Comparison of ENCODE assay signal across 8 cellular contexts in the genomic region with DNA sequence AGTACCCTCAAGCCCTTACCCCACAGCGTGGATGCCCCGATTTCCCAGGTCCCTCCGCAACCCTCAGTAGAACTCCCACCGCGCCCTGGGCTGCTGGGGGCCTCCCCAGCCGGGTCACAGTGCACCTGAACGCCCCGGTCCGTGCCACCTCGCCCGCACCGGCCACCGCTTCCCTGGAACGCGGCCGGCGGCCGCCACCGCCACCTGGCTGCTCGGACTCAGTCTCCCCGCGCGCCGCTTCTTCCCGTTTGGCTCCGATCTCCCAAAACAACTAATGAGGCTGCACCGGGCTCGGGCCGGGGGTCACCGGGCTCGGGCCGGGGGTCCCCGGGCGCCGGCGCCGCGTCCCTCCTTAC. TPM values are rescaled to one million over a fixed set of nuclear protein-coding genes. Genes with fewer than 3 reads are reported as not detected.
DNase-seq lines count a peak whose midpoint lies in the region; ATAC-seq, FAIRE-seq and TF ChIP-seq lines count a peak whose summit lies in the region.

No MANE protein-coding gene starts in this region.

- SMC1A ChIA-PET in GM12878 (lab: Charles Lee; ENCODE audit: uncharacterized antibody, unreplicated experiment): interaction anchor here (0.7 to 8.1 kb wide), 16 partner anchors 11 to 432 kb away, joined by 3 to 103 read pairs (median 21); partner anchors contain the start of genes GON7 and UBR7

- FAIRE-seq in GM12878 (lab: Jason Lieb, UNC) (no peak), HepG2 (lab: Jason Lieb, UNC) (no peak)

- H3K4me3 ChIP-seq in BLaER1 treated with 17β-estradiol and CSF1 and Interleukin-3, amounts not matched to agents 10 nM and 100 nM: peak overlapping the region; percentile 88 to 99 (median 96)
- H3K4me3 ChIP-seq in GM12878 (peak overlapping the region; percentile 99), HepG2 (replicated peaks in 1 of 3; ENCODE audit: insufficient read depth in 1 of 3, low read depth in 2 of 3, low read length in 3 of 3) (peak overlapping the region; percentile 81 to 92 (median 87)), testis (peak overlapping the region; percentile 71 to 82)

- TF ChIP-seq POLR2A in GM12878 (IDR thresholded peaks at IDR 0.05; ENCODE audit: low read depth, low read length) (no peak), HepG2 (IDR thresholded peaks at IDR 0.05; ENCODE audit: insufficient read depth in 1 of 2, low read depth in 2 of 2, low read length in 2 of 2) (no peak), testis (IDR thresholded peaks at IDR 0.05) (no peak)

- DNase-seq in GM12878 (ENCODE audit: low read depth, low spot score) (no peak), HepG2 (ENCODE audit: low spot score) (no peak), testis (no peak), AG08396 (ENCODE audit: low spot score) (no peak), C1 segment of cervical spinal cord (lab: John Stamatoyannopoulos, UW) (no peak), SIG-M5 (lab: John Stamatoyannopoulos, UW) (no peak)

- ATAC-seq in HG02759 (IDR thresholded peaks at IDR 0.05; ENCODE audit: unreplicated experiment) (peak; percentile 3), GM12878 (no peak), HepG2 (peak; percentile 4)

- H4K20me1 ChIP-seq in BLaER1 treated with 17β-estradiol and CSF1 and Interleukin-3, amounts not matched to agents 10 nM and 100 nM: peaks cover 19 to 53% (median 47%) of the 10 kb centered on the region in 11 experiments; a peak in 21 of 22 replicates
- no peaks in the 10 kb centered on the region for H4K20me1 ChIP-seq in GM12878 (ENCODE audit: control insufficient read depth, insufficient read depth)
- no peaks in the 10 kb centered on the region for H4K20me1 ChIP-seq in HepG2 (ENCODE audit: insufficient read depth, low read length)

- TF ChIP-seq CTCF in GM12878 (IDR thresholded peaks at IDR 0.05 in 2 of 3, conservative IDR thresholded peaks at IDR 0.05 in 1 of 3; ENCODE audit: control insufficient read depth in 2 of 3, extremely low read depth in 1 of 3, insufficient read depth in 1 of 3, low read depth in 3 of 3, low read length in 3 of 3) (no peak), HepG2 (CRISPR knock-in tag; IDR thresholded peaks at IDR 0.05) (no peak), testis (IDR thresholded peaks at IDR 0.05) (no peak)

- H3K36me3 ChIP-seq in BLaER1 treated with 17β-estradiol and CSF1 and Interleukin-3, amounts not matched to agents 10 nM and 100 nM: no peaks in the 10 kb centered on the region
- H3K36me3 ChIP-seq in GM12878 (ENCODE audit: control insufficient read depth in 2 of 2, insufficient read depth in 2 of 2, low read length in 1 of 2) (no peaks in the 10 kb centered on the region), HepG2 (replicated peaks in 1 of 2; ENCODE audit: control insufficient read depth in 1 of 2, insufficient read depth in 2 of 2, low read length in 2 of 2) (no peaks in the 10 kb centered on the region), testis (ENCODE audit: low read depth, missing control alignments) (no peaks in the 10 kb centered on the region)

- peaks cover 41% of the 10 kb centered on the region for H3K79me2 ChIP-seq in GM12878 (ENCODE audit: control insufficient read depth, insufficient read depth, low read length)
- H3K79me2 ChIP-seq in HepG2 (ENCODE audit: insufficient read depth, low read length): peaks cover 7% of the 10 kb centered on the region

- POLR2A ChIA-PET in GM12878 (lab: Charles Lee): interaction anchor here (0.9 to 2.8 kb wide), 4 partner anchors 9 to 70 kb away, joined by 3 to 22 read pairs (median 3); partner anchors contain the start of genes LYSET and MOAP1
- POLR2A ChIA-PET in HepG2 (lab: Yijun Ruan, JAX): interaction anchor here (1.0 to 1.2 kb wide), 4 partner anchors 11 to 78 kb away, joined by 3 read pairs; partner anchors contain the start of genes LYSET and MOAP1

- peak overlapping the region; percentile 67 to 99 (median 97) for H3K27ac ChIP-seq in BLaER1 treated with 17β-estradiol and CSF1 and Interleukin-3, amounts not matched to agents 10 nM and 100 nM
- H3K27ac ChIP-seq in GM12878 (ENCODE audit: control insufficient read depth, insufficient read depth) (peak overlapping the region; percentile 38), HepG2 (ENCODE audit: extremely low read length, insufficient read depth, low read length) (peak overlapping the region; percentile 34), testis (peak overlapping the region; percentile 81 to 97)

- RAD21 ChIA-PET in GM12878 (lab: Charles Lee; ENCODE audit: unreplicated experiment): interaction anchor here (0.6 to 7.4 kb wide), 18 partner anchors 22 to 163 kb away, joined by 3 to 163 read pairs (median 20); partner anchors contain the start of genes GON7, LYSET, MOAP1 and UBR7

- intact Hi-C loops in GM12878 (cut with micrococcal nuclease; ENCODE audit: unreplicated experiment): loop anchor here (5.0 kb wide), 1 partner anchor 93 kb away; the partner anchor contains the start of genes GON7 and UBR7
- intact Hi-C loops in HepG2 (cut with micrococcal nuclease; ENCODE audit: unreplicated experiment): loop anchor here (5.0 to 10.0 kb wide), 3 partner anchors 60 to 93 kb away; partner anchors contain the start of genes GON7 and UBR7
- intact Hi-C loops in testis (cut with DNase I; ENCODE audit: low total_unique reads): loop anchor here (5.0 kb wide), 1 partner anchor 162 kb away; no protein-coding TSS in a partner anchor

- TSS peak; percentile 67 for BruUV-seq in GM12878 (replicated peaks; lab: Mats Ljungman, UMichigan)
- no TSS peak for BruUV-seq in HepG2 (replicated peaks; lab: Mats Ljungman, UMichigan)

- no peak for TF ChIP-seq RAD21 in GM12878 (IDR thresholded peaks at IDR 0.05; ENCODE audit: insufficient read depth, low read depth, low read length)
- no peak for TF ChIP-seq RAD21 in HepG2 (CRISPR knock-in tag; IDR thresholded peaks at IDR 0.05)

- H3K27me3 ChIP-seq in BLaER1 treated with 17β-estradiol and CSF1 and Interleukin-3, amounts not matched to agents 10 nM and 100 nM: no peaks in the 10 kb centered on the region
- H3K27me3 ChIP-seq in GM12878 (replicated peaks in 1 of 2; ENCODE audit: control insufficient read depth in 2 of 2, insufficient read depth in 2 of 2, low read length in 1 of 2) (no peaks in the 10 kb centered on the region), HepG2 (ENCODE audit: control insufficient read depth in 1 of 2, insufficient read depth in 2 of 2, low read length in 2 of 2) (no peaks in the 10 kb centered on the region; a peak in 1 of 5 replicates), testis (no peaks in the 10 kb centered on the region)

- H3K4me1 ChIP-seq in BLaER1 treated with 17β-estradiol and CSF1 and Interleukin-3, amounts not matched to agents 10 nM and 100 nM: peaks cover 48 to 82% (median 60%) of the 10 kb centered on the region in 10 experiments
- H3K4me1 ChIP-seq in GM12878 (ENCODE audit: control insufficient read depth, insufficient read depth, low read length) (peaks cover 17% of the 10 kb centered on the region), HepG2 (ENCODE audit: insufficient read depth, low read length) (peaks cover 38% of the 10 kb centered on the region), testis (peaks cover 22% of the 10 kb centered on the region)

- no peaks in the 10 kb centered on the region for H3K9me3 ChIP-seq in BLaER1 treated with 17β-estradiol and CSF1 and Interleukin-3, amounts not matched to agents 10 nM and 100 nM (replicated peaks in 1 of 11)
- H3K9me3 ChIP-seq in GM12878 (replicated peaks; ENCODE audit: control insufficient read depth, insufficient read depth, low read length) (no peaks in the 10 kb centered on the region), HepG2 (ENCODE audit: low read length) (no peaks in the 10 kb centered on the region), testis (no peaks in the 10 kb centered on the region)

- TF ChIP-seq EP300 in GM12878 (IDR thresholded peaks at IDR 0.05; ENCODE audit: borderline replicate concordance in 1 of 2, control insufficient read depth in 1 of 2, low read depth in 2 of 2, low read length in 2 of 2) (no peak), HepG2 (IDR thresholded peaks at IDR 0.05; ENCODE audit: low read depth in 2 of 2, low read length in 2 of 2) (no peak), HepG2 (CRISPR knock-in tag; IDR thresholded peaks at IDR 0.05; ENCODE audit: borderline replicate concordance) (no peak)

- CTCF ChIA-PET in GM12878 (lab: Yijun Ruan, JAX): interaction anchor here (1.0 to 7.1 kb wide), 19 partner anchors 10 to 321 kb away, joined by 3 to 287 read pairs (median 35); partner anchors contain the start of genes GOLGA5, GON7, LYSET and MOAP1
- CTCF ChIA-PET in HepG2 (lab: Yijun Ruan, JAX; ENCODE audit: low intra/inter-chr PET ratio, low total read pairs): interaction anchor here (1.3 to 2.2 kb wide), 2 partner anchors 24 to 70 kb away, joined by 5 to 10 read pairs; partner anchors contain the start of gene MOAP1

- in situ Hi-C loops in GM12878 (cut with MboI): loop anchor here (5.0 kb wide), 1 partner anchor 103 kb away; no protein-coding TSS in a partner anchor
- in situ Hi-C loops in HepG2 (cut with HindIII; ENCODE audit: extremely low pct_ligation_motif_present, low pct_unique_long_range_greater_than_20kb): loop anchor here (10.0 kb wide), 1 partner anchor 160 kb away; no protein-coding TSS in a partner anchor

- peak overlapping the region; percentile 91 to 100 (median 99) for H3K4me2 ChIP-seq in BLaER1 treated with 17β-estradiol and CSF1 and Interleukin-3, amounts not matched to agents 10 nM and 100 nM
- H3K4me2 ChIP-seq in GM12878 (ENCODE audit: control insufficient read depth, insufficient read depth): peak overlapping the region; percentile 68
- peak overlapping the region; percentile 95 for H3K4me2 ChIP-seq in HepG2 (ENCODE audit: low read depth, low read length)

- WGBS in GM12878 (ENCODE audit: insufficient coverage, insufficient replicate concordance, low lambda C conversion rate, missing lambda C conversion rate): 3% methylated on average over 38 of the region's 38 CpGs
- WGBS in HepG2 (ENCODE audit: low lambda C conversion rate): 2% methylated on average over 19 of the region's 38 CpGs
- 0% methylated on average over 1 to 37 of the region's 38 CpGs for WGBS in testis, 2 donors

- peak overlapping the region; percentile 92 to 98 (median 96) for H3K9ac ChIP-seq in BLaER1 treated with 17β-estradiol and CSF1 and Interleukin-3, amounts not matched to agents 10 nM and 100 nM
- H3K9ac ChIP-seq in GM12878 (ENCODE audit: control insufficient read depth, insufficient read depth, low read length) (peak overlapping the region; percentile 77), HepG2 (ENCODE audit: insufficient read depth, low read depth, low read length) (peak overlapping the region; percentile 69)

- peak overlapping the region; percentile 68 for H2AFZ ChIP-seq in GM12878 (ENCODE audit: control insufficient read depth, low read depth, low read length)
- no peak overlapping the region for H2AFZ ChIP-seq in HepG2 (ENCODE audit: low read length)

RNA-seq across cellular contexts. Expression of gene ITPK1, which starts 1.0 kb away (rescaled TPM):
- 27.6 and 44.1 TPM in 2 replicates for total RNA-seq in GM12878 (2013; cell fraction: nucleolus; rRNA removed)
- 23.5 and 26.5 TPM in 2 replicates for total RNA-seq in GM12878 (2014; rRNA removed)
- 15.9 and 21.9 TPM in 2 replicates for total RNA-seq in GM12878 (2014; rRNA removed; fragmentation: Illumina TruSeq; extraction: Trizol)
- total RNA-seq in GM12878 (2021): 56.1 and 57.9 TPM in 2 replicates
- polyA plus RNA-seq in GM12878 (2011; ENCODE audit: low read depth): 10.8 TPM
- polyA plus RNA-seq in GM12878 (2011; rRNA removed): 33.3 and 73.2 TPM in 2 replicates
- polyA plus RNA-seq in GM12878 (2011; cell fraction: cytosol; rRNA removed): 73.7 and 83.9 TPM in 2 replicates
- 69.1 and 75.9 TPM in 2 replicates for polyA plus RNA-seq in GM12878 (2011; cell fraction: nucleus; rRNA removed)
- 22.0 and 26.6 TPM in 2 replicates for polyA plus RNA-seq in GM12878 (2012)
- 21.9 and 36.4 TPM in 2 replicates for polyA plus RNA-seq in GM12878 (2014; fragmentation: Illumina TruSeq; extraction: Trizol)
- polyA plus RNA-seq in GM12878 (2014; fragmentation: Nextera tagmentation; extraction: Ambion mirVana): 1 to 10 TPM; 1.3 to 2.1 TPM
- polyA plus RNA-seq in GM12878 (2014; rRNA removed): 36.2 and 36.3 TPM in 2 replicates
- 10 to 100 TPM; 24.5 to 27.5 TPM for polyA plus RNA-seq in GM12878 (2016; fragmentation: Nextera tagmentation; extraction: Ambion mirVana)
- polyA minus RNA-seq in GM12878 (2011; rRNA and poly(A)+ RNA removed): 137 and 139 TPM in 2 replicates
- 32.7 and 33.5 TPM in 2 replicates for polyA minus RNA-seq in GM12878 (2011; cell fraction: cytosol; rRNA and poly(A)+ RNA removed)
- 38.8 and 49.5 TPM in 2 replicates for polyA minus RNA-seq in GM12878 (2011; cell fraction: nucleus; rRNA and poly(A)+ RNA removed)
- 20.5 and 28.1 TPM in 2 replicates for total RNA-seq in HepG2 (2016; rRNA removed; fragmentation: Illumina TruSeq; extraction: Trizol)
- total RNA-seq in HepG2 (2016; cell fraction: cytosol; rRNA removed; fragmentation: Illumina TruSeq; extraction: Trizol; ENCODE audit: low read depth): 8.4 and 11.5 TPM in 2 replicates
- total RNA-seq in HepG2 (2016; cell fraction: insoluble cytoplasmic fraction; rRNA removed; fragmentation: Illumina TruSeq; extraction: Trizol): 15.9 and 20.1 TPM in 2 replicates
- total RNA-seq in HepG2 (2016; cell fraction: membrane; rRNA removed; fragmentation: Illumina TruSeq; extraction: Trizol): 31.0 and 31.9 TPM in 2 replicates
- 11.8 and 15.8 TPM in 2 replicates for total RNA-seq in HepG2 (2016; cell fraction: nucleus; rRNA removed; fragmentation: Illumina TruSeq; extraction: Trizol)
- polyA plus RNA-seq in HepG2 (2011; rRNA removed): 47.5 and 64.2 TPM in 2 replicates
- polyA plus RNA-seq in HepG2 (2011; cell fraction: cytosol; rRNA removed): 30.0 and 37.2 TPM in 2 replicates
- 30.6 and 37.4 TPM in 2 replicates for polyA plus RNA-seq in HepG2 (2011; cell fraction: nucleus; rRNA removed)
- polyA plus RNA-seq in HepG2 (2012): 17.7 and 18.1 TPM in 2 replicates
- 21.3 and 21.6 TPM in 2 replicates for polyA plus RNA-seq in HepG2 (2016; cell fraction: cytosol; fragmentation: Illumina TruSeq; extraction: Trizol; ENCODE audit: low read depth)
- polyA plus RNA-seq in HepG2 (2016; cell fraction: insoluble cytoplasmic fraction; fragmentation: Illumina TruSeq; extraction: Trizol; ENCODE audit: low read depth): 28.1 and 40.5 TPM in 2 replicates
- 43.7 and 50.0 TPM in 2 replicates for polyA plus RNA-seq in HepG2 (2016; cell fraction: membrane; fragmentation: Illumina TruSeq; extraction: Trizol; ENCODE audit: low read depth)
- polyA plus RNA-seq in HepG2 (2016; cell fraction: nucleus; fragmentation: Illumina TruSeq; extraction: Trizol; ENCODE audit: insufficient read depth, low read depth): 24.0 and 25.1 TPM in 2 replicates
- 147 and 407 TPM in 2 replicates for polyA minus RNA-seq in HepG2 (2011; rRNA and poly(A)+ RNA removed; ENCODE audit: low replicate concordance)
- polyA minus RNA-seq in HepG2 (2011; cell fraction: cytosol; rRNA and poly(A)+ RNA removed): 32.5 and 39.1 TPM in 2 replicates
- 12.5 and 17.4 TPM in 2 replicates for polyA minus RNA-seq in HepG2 (2011; cell fraction: nucleus; rRNA and poly(A)+ RNA removed)
- total RNA-seq in testis: 10 to 100 TPM; 78.3 to 90.6 TPM
- 92.5 TPM for polyA plus RNA-seq in testis (ENCODE audit: insufficient read depth, low read depth, low replicate concordance)

Comparison
In these comparisons a context has a peak if more than half of its experiments do, and no peak if none do; other contexts are left out.
1. H3K27ac ChIP-seq: peak in every context shown above with its lines; median percentile 97 in BLaER1 treated with 17β-estradiol and CSF1 and Interleukin-3, amounts not matched to agents 10 nM and 100 nM; 89 in testis; 38 in GM12878; 34 in HepG2.